In genomic region chr7:127862540-127862939, GRCh38 we compare ENCODE assay signal across 25 cellular contexts.
"Had no signal": no experiment of that assay in that cellular context is flagged by ENCODE, and none has a peak within 500 bp of the region (broad histone marks: within the 10 kb centered on the region; RNA-seq: fewer than 3 reads in every experiment).

No MANE protein-coding gene starts in this region.

- DNase-seq: dorsolateral prefrontal cortex; effector CD4-positive, alpha-beta T cell; hypothalamus; immature natural killer cell; islet precursor cell; mesenchymal stem cell; mucosa of descending colon; naive B cell; nucleus accumbens; ovary; posterior cingulate gyrus; right lobe of liver; small intestine; stimulated activated CD4-positive, alpha-beta T cell treated with anti-CD3 and anti-CD28 coated beads, Interleukin-12 subunit alpha, Interleukin-12 subunit beta, amount 100 ng/mL, for 4 hours; stimulated activated CD4-positive, alpha-beta T cell treated with anti-CD3 and anti-CD28 coated beads, Interleukin-2, amount 100 ng/mL, for 24 hours; stimulated activated CD4-positive, alpha-beta T cell treated with anti-CD3 and anti-CD28 coated beads, Interleukin-4, amount 100 ng/mL, for 24 hours; stimulated activated naive CD4-positive, alpha-beta T cell treated with Interleukin-2 at 50 U/mL for 16 hours; stomach; thyroid gland; trophoblast cell had no signal

- H3K27me3 ChIP-seq: dorsolateral prefrontal cortex, ovary, right lobe of liver, stomach, thyroid gland, vagina had no signal

- H3K9me3 ChIP-seq: mucosa of descending colon, ovary, right lobe of liver, stomach, thyroid gland, vagina had no signal

- ATAC-seq: left lobe of liver; mucosa of descending colon; natural killer cell treated with Interleukin-12 subunit alpha and Interleukin-12 subunit beta and Interleukin-15 and Interleukin-18, amount 100 ng/mL, for 72 hours; right lobe of liver; stimulated activated effector memory CD8-positive, alpha-beta T cell treated with anti-CD3 and anti-CD28 coated beads, Interleukin-12 subunit alpha, Interleukin-12 subunit beta, amount 100 ng/mL, for 72 hours had no signal

- H3K4me3 ChIP-seq: dorsolateral prefrontal cortex, lung, mucosa of descending colon, ovary, right lobe of liver, stomach, thyroid gland, vagina had no signal

- H3K36me3 ChIP-seq: ovary, right lobe of liver, stomach, thyroid gland, vagina had no signal

- H3K27ac ChIP-seq: dorsolateral prefrontal cortex, ovary, right lobe of liver, stomach, thyroid gland, vagina had no signal

- H3K4me1 ChIP-seq: thyroid gland had no signal
